Comparison of ENCODE assay signal across 8 cellular contexts in genomic region chr2:190882831-190883582, GRCh38. TPM values are rescaled to one million over a fixed set of nuclear protein-coding genes. Genes with fewer than 3 reads are reported as not detected.
DNase-seq lines count a peak whose midpoint lies in the region; ATAC-seq and TF ChIP-seq lines count a peak whose summit lies in the region.

No MANE protein-coding gene starts in this region.

- peaks cover 0 to 2% (median 0%) of the 10 kb centered on the region in 7 donors for H3K9me3 Mint-ChIP-seq in CD4-positive, CD25-positive, alpha-beta regulatory T cell

- peaks cover 3% of the 10 kb centered on the region for H3K36me3 ChIP-seq in CD4-positive, CD25-positive, alpha-beta regulatory T cell (ENCODE audit: control insufficient read depth, insufficient read depth, low read length)
- H3K36me3 ChIP-seq in brain microvascular endothelial cell (replicated peaks) (no peaks in the 10 kb centered on the region), mucosa of stomach (ENCODE audit: control insufficient read depth, insufficient read depth, low read length) (no peaks in the 10 kb centered on the region)

- H3K27ac Mint-ChIP-seq in CD4-positive, CD25-positive, alpha-beta regulatory T cell: peak overlapping the region; percentile 97 to 98 (median 98)

- TF ChIP-seq CTCF in LNCaP clone FGC (IDR thresholded peaks at IDR 0.05; ENCODE audit: control insufficient read depth, extremely low read depth, insufficient read depth) (no peak), brain microvascular endothelial cell (IDR thresholded peaks at IDR 0.05; ENCODE audit: low read depth, low read length, missing control alignments) (no peak), omental fat pad (IDR thresholded peaks at IDR 0.05) (no peak)

- H3K4me3 ChIP-seq in CD4-positive, CD25-positive, alpha-beta regulatory T cell (ENCODE audit: low read depth, low read length): peak overlapping the region; percentile 99
- H3K4me3 ChIP-seq in LNCaP clone FGC (ENCODE audit: low read depth, low read length): peak overlapping the region; percentile 75
- peak overlapping the region; percentile 92 for H3K4me3 ChIP-seq in brain microvascular endothelial cell (ENCODE audit: low read depth, low read length)
- peak overlapping the region; percentile 81 for H3K4me3 ChIP-seq in mucosa of stomach (ENCODE audit: low read length)

- H3K4me3 Mint-ChIP-seq in CD4-positive, CD25-positive, alpha-beta regulatory T cell: peak overlapping the region; percentile 92 to 96 (median 95)

- no peaks in the 10 kb centered on the region for H3K36me3 Mint-ChIP-seq in CD4-positive, CD25-positive, alpha-beta regulatory T cell

- H3K4me1 ChIP-seq in CD4-positive, CD25-positive, alpha-beta regulatory T cell (ENCODE audit: control insufficient read depth, insufficient read depth, low read length, poor library complexity, severe bottlenecking): peaks cover 75% of the 10 kb centered on the region
- peaks cover 7% of the 10 kb centered on the region for H3K4me1 ChIP-seq in mucosa of stomach (ENCODE audit: control insufficient read depth, insufficient read depth, low read length)

- peak overlapping the region; percentile 77 for H3K9ac ChIP-seq in mucosa of stomach (ENCODE audit: low read length)

- H3K27ac ChIP-seq in CD4-positive, CD25-positive, alpha-beta regulatory T cell (ENCODE audit: insufficient read depth, low read length, poor library complexity, severe bottlenecking): peak overlapping the region; percentile 97
- no peak overlapping the region for H3K27ac ChIP-seq in brain microvascular endothelial cell

- in situ Hi-C loops in brain microvascular endothelial cell (cut with HindIII; ENCODE audit: low pct_ligation_motif_present, low sequenced_read_pairs): no loop called here

- no peaks in the 10 kb centered on the region for H3K27me3 ChIP-seq in CD4-positive, CD25-positive, alpha-beta regulatory T cell (ENCODE audit: control insufficient read depth, insufficient read depth, low read length)
- no peaks in the 10 kb centered on the region for H3K27me3 ChIP-seq in brain microvascular endothelial cell (replicated peaks)
- no peaks in the 10 kb centered on the region for H3K27me3 ChIP-seq in mucosa of stomach (ENCODE audit: control insufficient read depth, insufficient read depth, low read length)

- no peaks in the 10 kb centered on the region for H3K9me3 ChIP-seq in CD4-positive, CD25-positive, alpha-beta regulatory T cell (ENCODE audit: control insufficient read depth in 2 of 2, low read length in 2 of 2)
- no peaks in the 10 kb centered on the region for H3K9me3 ChIP-seq in mucosa of stomach (ENCODE audit: control insufficient read depth, low read length)

- DNase-seq in CD4-positive, CD25-positive, alpha-beta regulatory T cell: peak in 2 of 3 donors; percentile 29 to 56
- no peak for DNase-seq in LNCaP clone FGC (ENCODE audit: low read depth)
- DNase-seq in brain microvascular endothelial cell: no peak
- DNase-seq in omental fat pad (ENCODE audit: low spot score): no peak

- no peak for ATAC-seq in CD4-positive, CD25-positive, alpha-beta regulatory T cell (ENCODE audit: low read depth in 2 of 2)
- ATAC-seq in omental fat pad (ENCODE audit: low FRiP score) (no peak), GM21723 (IDR thresholded peaks at IDR 0.05; ENCODE audit: unreplicated experiment) (no peak), GM19324 (IDR thresholded peaks at IDR 0.05; ENCODE audit: low FRiP score, unreplicated experiment) (no peak), HG02884 (IDR thresholded peaks at IDR 0.05; ENCODE audit: unreplicated experiment) (no peak)

- H3K4me1 Mint-ChIP-seq in CD4-positive, CD25-positive, alpha-beta regulatory T cell: peaks cover 18 to 65% (median 40%) of the 10 kb centered on the region in 4 donors

- H3K27me3 Mint-ChIP-seq in CD4-positive, CD25-positive, alpha-beta regulatory T cell: peaks cover 9% of the 10 kb centered on the region

RNA-seq across cellular contexts. Expression of gene GLS, which starts 2.4 kb away (rescaled TPM):
- total RNA-seq in CD4-positive, CD25-positive, alpha-beta regulatory T cell: 301 TPM
- polyA plus RNA-seq in CD4-positive, CD25-positive, alpha-beta regulatory T cell: 10 to 100 TPM; 38.7 to 65.7 (median 43.9) TPM
- 100 to 1,000 TPM; 111 to 235 (median 146) TPM for total RNA-seq in omental fat pad

Comparison
In these comparisons a context has a peak if more than half of its experiments do, and no peak if none do; other contexts are left out.
1. DNase-seq: peak in CD4-positive, CD25-positive, alpha-beta regulatory T cell (2 of 3); none in LNCaP clone FGC (single experiment), brain microvascular endothelial cell (single experiment) and omental fat pad (single experiment).
2. Peak in every context shown above with its lines, with median percentiles within 50 percentile points of each other: H3K4me3 ChIP-seq.